Comparison of ENCODE assay signal across 21 cellular contexts in genomic region chr3:4908769-4909156, GRCh38.
DNase-seq lines count a peak whose midpoint lies in the region; ATAC-seq and FAIRE-seq lines count a peak whose summit lies in the region.
"Had no signal": no experiment of that assay in that cellular context is flagged by ENCODE, and none has a peak within 500 bp of the region (broad histone marks: within the 10 kb centered on the region; RNA-seq: fewer than 3 reads in every experiment).

No MANE protein-coding gene starts in this region.

- peaks cover 2 to 4% of the 10 kb centered on the region in 2 donors for H3K9me3 Mint-ChIP-seq in activated T-cell treated with anti-CD3 and anti-CD28 coated beads, Interleukin-2, amount 50 U/mL, for 72 hours
- H3K9me3 Mint-ChIP-seq in activated naive CD4-positive, alpha-beta T cell treated with anti-CD3 and anti-CD28 coated beads, Interleukin-2, amount 50 U/mL, for 72 hours = peaks cover 0 to 16% of the 10 kb centered on the region in 2 donors
- H3K9me3 Mint-ChIP-seq in natural killer cell treated with Interleukin-12 subunit alpha and Interleukin-12 subunit beta and Interleukin-15 and Interleukin-18, amount 100 ng/mL, for 72 hours = peaks cover 3% of the 10 kb centered on the region

- peak overlapping the region; percentile 99 for H3K27ac Mint-ChIP-seq in activated T-cell treated with anti-CD3 and anti-CD28 coated beads, Interleukin-2, amount 50 U/mL, for 72 hours
- H3K27ac Mint-ChIP-seq in activated naive CD4-positive, alpha-beta T cell treated with anti-CD3 and anti-CD28 coated beads, Interleukin-2, amount 50 U/mL, for 72 hours = peak overlapping the region; percentile 89 to 93
- peak overlapping the region; percentile 89 to 98 for H3K27ac Mint-ChIP-seq in natural killer cell treated with Interleukin-12 subunit alpha and Interleukin-12 subunit beta and Interleukin-15 and Interleukin-18, amount 100 ng/mL, for 72 hours
- H3K27ac Mint-ChIP-seq: progenitor cell of endocrine pancreas; stimulated activated memory B cell treated with anti-CD40 and anti-IgM and Interleukin-4, amounts not matched to agents 10 μg/mL and 1 μg/mL and 100 μg/mL, for 72 hours had no signal

- H3K4me3 Mint-ChIP-seq in activated T-cell treated with anti-CD3 and anti-CD28 coated beads, Interleukin-2, amount 50 U/mL, for 72 hours = peak overlapping the region; percentile 72 to 94
- H3K4me3 Mint-ChIP-seq in natural killer cell treated with Interleukin-12 subunit alpha and Interleukin-12 subunit beta and Interleukin-15 and Interleukin-18, amount 100 ng/mL, for 72 hours = peak overlapping the region; percentile 80
- H3K4me3 Mint-ChIP-seq: IgD-negative memory B cell; stimulated activated memory B cell treated with anti-CD40 and anti-IgM and Interleukin-4, amounts not matched to agents 10 μg/mL and 1 μg/mL and 100 μg/mL, for 72 hours had no signal

- FAIRE-seq in GM19239 (lab: Jason Lieb, UNC) = peak; percentile 45
- FAIRE-seq: H54 had no signal

- peak; percentile 64 for ATAC-seq in activated T-cell treated with anti-CD3 and anti-CD28 coated beads, Interleukin-2, amount 50 U/mL, for 72 hours (replicated peaks in 1 of 2)
- ATAC-seq in activated naive CD4-positive, alpha-beta T cell treated with anti-CD3 and anti-CD28 coated beads, Interleukin-2, amount 50 U/mL, for 72 hours = peak; percentile 69 to 84
- peak in 1 of 2 donors; percentile 42 for ATAC-seq in natural killer cell treated with Interleukin-12 subunit alpha and Interleukin-12 subunit beta and Interleukin-15 and Interleukin-18, amount 100 ng/mL, for 72 hours
- ATAC-seq in HG03045 (IDR thresholded peaks at IDR 0.05; ENCODE audit: unreplicated experiment) = no peak
- ATAC-seq: foreskin keratinocyte; left ventricle myocardium superior; Panc1; stimulated activated memory B cell treated with anti-CD40 and anti-IgM and Interleukin-4, amounts not matched to agents 10 μg/mL and 1 μg/mL and 100 μg/mL, for 72 hours had no signal

- peaks cover 76% of the 10 kb centered on the region for H3K4me1 Mint-ChIP-seq in activated T-cell treated with anti-CD3 and anti-CD28 coated beads, Interleukin-2, amount 50 U/mL, for 72 hours (ENCODE audit: low read depth)
- H3K4me1 Mint-ChIP-seq in natural killer cell treated with Interleukin-12 subunit alpha and Interleukin-12 subunit beta and Interleukin-15 and Interleukin-18, amount 100 ng/mL, for 72 hours (ENCODE audit: low read depth in 2 of 2) = peaks cover 62 to 63% of the 10 kb centered on the region in 2 donors
- H3K4me1 Mint-ChIP-seq: IgD-negative memory B cell; stimulated activated memory B cell treated with anti-CD40 and anti-IgM and Interleukin-4, amounts not matched to agents 10 μg/mL and 1 μg/mL and 100 μg/mL, for 72 hours had no signal

- no peaks in the 10 kb centered on the region for H3K27me3 Mint-ChIP-seq in activated T-cell treated with anti-CD3 and anti-CD28 coated beads, Interleukin-2, amount 50 U/mL, for 72 hours (ENCODE audit: low read depth)
- H3K27me3 Mint-ChIP-seq in natural killer cell treated with Interleukin-12 subunit alpha and Interleukin-12 subunit beta and Interleukin-15 and Interleukin-18, amount 100 ng/mL, for 72 hours = no peaks in the 10 kb centered on the region
- H3K27me3 Mint-ChIP-seq: IgD-negative memory B cell; stimulated activated memory B cell treated with anti-CD40 and anti-IgM and Interleukin-4, amounts not matched to agents 10 μg/mL and 1 μg/mL and 100 μg/mL, for 72 hours had no signal

- H3K36me3 Mint-ChIP-seq in activated T-cell treated with anti-CD3 and anti-CD28 coated beads, Interleukin-2, amount 50 U/mL, for 72 hours (ENCODE audit: insufficient read depth in 2 of 2) = peaks cover 4 to 17% of the 10 kb centered on the region in 2 donors
- peaks cover 6 to 13% of the 10 kb centered on the region in 2 donors for H3K36me3 Mint-ChIP-seq in activated naive CD4-positive, alpha-beta T cell treated with anti-CD3 and anti-CD28 coated beads, Interleukin-2, amount 50 U/mL, for 72 hours
- H3K36me3 Mint-ChIP-seq in natural killer cell treated with Interleukin-12 subunit alpha and Interleukin-12 subunit beta and Interleukin-15 and Interleukin-18, amount 100 ng/mL, for 72 hours = no peaks in the 10 kb centered on the region

- peak; percentile 37 for DNase-seq in activated T-cell treated with anti-CD3 and anti-CD28 coated beads, Interleukin-2, amount 50 U/mL, for 72 hours
- DNase-seq in activated T-cell treated with anti-CD3 and anti-CD28 coated beads for 4 hours = no peak
- DNase-seq in GM19239 (ENCODE audit: insufficient read length, low spot score) = no peak
- DNase-seq in activated naive CD4-positive, alpha-beta T cell treated with anti-CD3 and anti-CD28 coated beads, Interleukin-2, amount 50 U/mL, for 72 hours (ENCODE audit: low spot score in 2 of 2) = no peak
- no peak for DNase-seq in natural killer cell treated with Interleukin-12 subunit alpha and Interleukin-12 subunit beta and Interleukin-15 and Interleukin-18, amount 100 ng/mL, for 72 hours (ENCODE audit: low spot score)
- DNase-seq in HuH-7 (ENCODE audit: low spot score) = no peak
- DNase-seq in NCI-H1417 (lab: John Stamatoyannopoulos, UW) = no peak
- DNase-seq: DMS 273 treated with DMSO at 0.1 percent for 48 hours; foreskin keratinocyte; left ventricle myocardium superior; MG63; NCI-H1436; NCI-H510A; NK-92 treated with Interleukin-12 subunit alpha and Interleukin-12 subunit beta, amount 100 ng/mL, for 24 hours; thyroid gland had no signal

Comparison
In these comparisons a context has a peak if more than half of its experiments do, and no peak if none do; other contexts are left out.
1. DNase-seq: peak in activated T-cell treated with anti-CD3 and anti-CD28 coated beads, Interleukin-2, amount 50 U/mL, for 72 hours (2 of 2); none in activated T-cell treated with anti-CD3 and anti-CD28 coated beads for 4 hours (single experiment), GM19239 (single experiment), activated naive CD4-positive, alpha-beta T cell treated with anti-CD3 and anti-CD28 coated beads, Interleukin-2, amount 50 U/mL, for 72 hours (0 of 2), natural killer cell treated with Interleukin-12 subunit alpha and Interleukin-12 subunit beta and Interleukin-15 and Interleukin-18, amount 100 ng/mL, for 72 hours (single experiment), HuH-7 (single experiment) and NCI-H1417 (0 of 3).
2. Peak in every context shown above with its lines, with median percentiles within 50 percentile points of each other: H3K27ac Mint-ChIP-seq.